In genomic region chr19:45554481-45554880, GRCh38 we compare ENCODE assay signal across 22 cellular contexts. TPM values are rescaled to one million over a fixed set of nuclear protein-coding genes. Genes with fewer than 3 reads are reported as not detected.
A peak's percentile ranks its signal among the peaks of the same experiment; 100 is the strongest.
DNase-seq lines count a peak whose midpoint lies in the region; ATAC-seq, FAIRE-seq and TF ChIP-seq lines count a peak whose summit lies in the region.
"Had no signal": no experiment of that assay in that cellular context is flagged by ENCODE, and none has a peak within 500 bp of the region (broad histone marks: within the 10 kb centered on the region; RNA-seq: fewer than 3 reads in every experiment).

No MANE protein-coding gene starts in this region.

- H3K4me2 ChIP-seq in GM23338 (peak overlapping the region; percentile 73; the same call in 1 of the 2 replicates), neural progenitor cell (no peak overlapping the region)

- H3K9me3 Mint-ChIP-seq in GM23338 (no peaks in the 10 kb centered on the region), neural progenitor cell (no peaks in the 10 kb centered on the region)
- H3K9me3 Mint-ChIP-seq in activated CD4-positive, alpha-beta T cell treated with anti-CD3 and anti-CD28 coated beads, Interleukin-2, amount 10 ng/mL, durations not matched to agents 24 days and 14 days, result no peaks in the 10 kb centered on the region
- H3K9me3 Mint-ChIP-seq: CD8-positive, alpha-beta T cell; H9 had no signal

- H3K27ac Mint-ChIP-seq in GM23338 (no peak overlapping the region), neural progenitor cell (peak overlapping the region; percentile 69)
- no peak overlapping the region for H3K27ac Mint-ChIP-seq in activated CD4-positive, alpha-beta T cell treated with anti-CD3 and anti-CD28 coated beads, Interleukin-2, amount 10 ng/mL, durations not matched to agents 24 days and 14 days
- H3K27ac Mint-ChIP-seq: CD8-positive, alpha-beta T cell had no signal

- H3K36me3 ChIP-seq in GM23338 (ENCODE audit: insufficient read depth) (no peaks in the 10 kb centered on the region), neural progenitor cell (no peaks in the 10 kb centered on the region), kidney (ENCODE audit: control insufficient read depth in 1 of 2, insufficient read depth in 2 of 2, low read length in 2 of 2) (peaks cover 0 to 2% of the 10 kb centered on the region in 2 donors)
- H3K36me3 ChIP-seq: BE2C had no signal

- intact Hi-C loops in kidney (cut with DNase I), result no loop called here
- intact Hi-C loops in activated CD4-positive, alpha-beta T cell treated with anti-CD3 and anti-CD28 coated beads, Interleukin-2, amount 10 ng/mL, durations not matched to agents 24 days and 14 days (cut with micrococcal nuclease), result no loop called here

- H2AFZ ChIP-seq in GM23338 (no peak overlapping the region; the same call in 1 of the 2 replicates), neural progenitor cell (replicated peaks) (no peak overlapping the region)

- no peak for TF ChIP-seq CTCF in GM23338 (conservative IDR thresholded peaks at IDR 0.05; ENCODE audit: low read depth in 2 of 2)
- no peak for TF ChIP-seq CTCF in neural progenitor cell (IDR thresholded peaks at IDR 0.05)
- TF ChIP-seq CTCF in kidney (IDR thresholded peaks at IDR 0.05; ENCODE audit: borderline replicate concordance, extremely low read depth, insufficient read depth), result no peak

- H4K20me1 ChIP-seq in GM23338 (replicated peaks; ENCODE audit: insufficient read depth) (no peaks in the 10 kb centered on the region; the same call in 1 of the 2 replicates), neural progenitor cell (ENCODE audit: low read depth) (peaks cover 12% of the 10 kb centered on the region)

- no peaks in the 10 kb centered on the region for H3K9me3 ChIP-seq in neural progenitor cell (ENCODE audit: low read depth)
- no peaks in the 10 kb centered on the region for H3K9me3 ChIP-seq in kidney (ENCODE audit: control insufficient read depth in 1 of 2, low read length in 2 of 2)
- H3K9me3 ChIP-seq: BE2C had no signal

- H3K27ac ChIP-seq in GM23338 (ENCODE audit: low read depth), result no peak overlapping the region
- no peak overlapping the region for H3K27ac ChIP-seq in neural progenitor cell
- H3K27ac ChIP-seq in kidney (ENCODE audit: low read depth in 2 of 2, low read length in 2 of 2), result no peak overlapping the region
- H3K27ac ChIP-seq: C4-2B, HL-60 had no signal

- no peak overlapping the region for H3K9ac ChIP-seq in neural progenitor cell
- no peak overlapping the region for H3K9ac ChIP-seq in kidney (ENCODE audit: low read length in 2 of 2)

- H3K27me3 ChIP-seq in GM23338 (ENCODE audit: insufficient read depth) (no peaks in the 10 kb centered on the region), neural progenitor cell (peaks cover 7% of the 10 kb centered on the region)
- H3K27me3 ChIP-seq: BE2C had no signal

- no peak for ATAC-seq in GM23338
- no peak for ATAC-seq in HG03175 (IDR thresholded peaks at IDR 0.05; ENCODE audit: unreplicated experiment)
- no peak for ATAC-seq in HG03457 (IDR thresholded peaks at IDR 0.05; ENCODE audit: unreplicated experiment)
- ATAC-seq: CD8-positive, alpha-beta T cell had no signal

- H3K4me3 Mint-ChIP-seq in GM23338 (no peak overlapping the region; the same call in 2 of the 3 replicates), neural progenitor cell (no peak overlapping the region)
- no peak overlapping the region for H3K4me3 Mint-ChIP-seq in activated CD4-positive, alpha-beta T cell treated with anti-CD3 and anti-CD28 coated beads, Interleukin-2, amount 10 ng/mL, durations not matched to agents 24 days and 14 days
- H3K4me3 Mint-ChIP-seq: CD8-positive, alpha-beta T cell had no signal

- H3F3A ChIP-seq in GM23338 (replicated peaks; ENCODE audit: low read depth) (0 out of 2 replicates have a peak, but pooled peaks cover 10% of the 10 kb centered on the region), neural progenitor cell (ENCODE audit: low read depth) (peaks cover 30% of the 10 kb centered on the region)

- H3K27me3 Mint-ChIP-seq in GM23338 (ENCODE audit: insufficient read depth, low read depth, poor library complexity) (peaks cover 15% of the 10 kb centered on the region), neural progenitor cell (ENCODE audit: insufficient read depth, low read depth) (peaks cover 2% of the 10 kb centered on the region)
- no peaks in the 10 kb centered on the region for H3K27me3 Mint-ChIP-seq in activated CD4-positive, alpha-beta T cell treated with anti-CD3 and anti-CD28 coated beads, Interleukin-2, amount 10 ng/mL, durations not matched to agents 24 days and 14 days

- H3K4me1 Mint-ChIP-seq in GM23338, result peaks cover 8% of the 10 kb centered on the region
- H3K4me1 Mint-ChIP-seq in neural progenitor cell, result peaks cover 9% of the 10 kb centered on the region
- H3K4me1 Mint-ChIP-seq in activated CD4-positive, alpha-beta T cell treated with anti-CD3 and anti-CD28 coated beads, Interleukin-2, amount 10 ng/mL, durations not matched to agents 24 days and 14 days, result peaks cover 5% of the 10 kb centered on the region

- H3K36me3 Mint-ChIP-seq in GM23338 (ENCODE audit: low read depth) (peaks cover 7% of the 10 kb centered on the region), neural progenitor cell (peaks cover 8% of the 10 kb centered on the region)
- H3K36me3 Mint-ChIP-seq in activated CD4-positive, alpha-beta T cell treated with anti-CD3 and anti-CD28 coated beads, Interleukin-2, amount 10 ng/mL, durations not matched to agents 24 days and 14 days (ENCODE audit: low read depth), result peaks cover 9% of the 10 kb centered on the region

- H3K4me3 ChIP-seq in GM23338, result no peak overlapping the region
- H3K4me3 ChIP-seq in neural progenitor cell, result no peak overlapping the region
- no peak overlapping the region for H3K4me3 ChIP-seq in kidney (ENCODE audit: low read length in 2 of 2)

- H3K4me1 ChIP-seq in GM23338 (ENCODE audit: insufficient read depth) (peaks cover 7% of the 10 kb centered on the region), neural progenitor cell (peaks cover 11% of the 10 kb centered on the region), kidney (ENCODE audit: control insufficient read depth in 1 of 2, insufficient read depth in 1 of 2, low read depth in 1 of 2, low read length in 2 of 2) (peaks cover 0 to 5% of the 10 kb centered on the region in 2 donors)
- H3K4me1 ChIP-seq: BE2C had no signal

- peak; percentile 42 for DNase-seq in AG08396 (ENCODE audit: low spot score)
- DNase-seq in GM23338 (ENCODE audit: low spot score), result no peak
- DNase-seq in amniotic epithelial cell (ENCODE audit: low read depth), result peak; percentile 39
- DNase-seq in neural progenitor cell (ENCODE audit: low spot score), result no peak
- no peak for DNase-seq in kidney
- DNase-seq in activated CD4-positive, alpha-beta T cell treated with anti-CD3 and anti-CD28 coated beads, Interleukin-2, amount 10 ng/mL, durations not matched to agents 24 days and 14 days, result no peak
- DNase-seq: 8988T; BE2C; CD8-positive, alpha-beta T cell; COR-L47; DMS153; DND-41; GDM1; H9; KBM-7 had no signal

- no peaks in the 10 kb centered on the region for H3K79me2 ChIP-seq in GM23338 (replicated peaks; ENCODE audit: insufficient read depth)
- no peaks in the 10 kb centered on the region for H3K79me2 ChIP-seq in neural progenitor cell (ENCODE audit: low read depth)

- no peaks in the 10 kb centered on the region for H3K9me2 ChIP-seq in GM23338 (ENCODE audit: insufficient read depth)

- FAIRE-seq in kidney (lab: Jason Lieb, UNC), result no peak
- FAIRE-seq: D721Med, GM12892, GM19239 had no signal

RNA-seq across cellular contexts. Expression of gene OPA3, which starts 30.1 kb away (rescaled TPM):
- 13.5 and 14.5 TPM in 2 replicates for total RNA-seq in GM23338 (2014; rRNA removed; shearing (Covaris generic))
- 9.1 and 11.5 TPM in 2 replicates for polyA plus RNA-seq in GM23338 (2016; fragmentation: Nextera tagmentation; extraction: Ambion mirVana)
- total RNA-seq in neural progenitor cell (ENCODE audit: low replicate concordance), result 3.7 and 11.3 TPM in 2 replicates
- total RNA-seq in kidney, result 19.1 TPM
- polyA plus RNA-seq in kidney (ENCODE audit: insufficient read depth, low read depth, low replicate concordance), result 8.1 TPM
- 14.0 and 15.3 TPM in 2 replicates for total RNA-seq in activated CD4-positive, alpha-beta T cell treated with anti-CD3 and anti-CD28 coated beads, Interleukin-2, amount 10 ng/mL, durations not matched to agents 24 days and 14 days

RNA-seq across cellular contexts. Expression of gene VASP, which starts 47.2 kb away (rescaled TPM):
- 146 and 147 TPM in 2 replicates for total RNA-seq in GM23338 (2014; rRNA removed; shearing (Covaris generic))
- polyA plus RNA-seq in GM23338 (2016; fragmentation: Nextera tagmentation; extraction: Ambion mirVana), result 60.3 and 68.3 TPM in 2 replicates
- 32.6 and 62.2 TPM in 2 replicates for total RNA-seq in neural progenitor cell (ENCODE audit: low replicate concordance)
- 105 TPM for total RNA-seq in kidney
- 36.3 TPM for polyA plus RNA-seq in kidney (ENCODE audit: insufficient read depth, low read depth, low replicate concordance)
- total RNA-seq in activated CD4-positive, alpha-beta T cell treated with anti-CD3 and anti-CD28 coated beads, Interleukin-2, amount 10 ng/mL, durations not matched to agents 24 days and 14 days, result 215 and 219 TPM in 2 replicates

RNA-seq across cellular contexts. Expression of gene GPR4, which starts 47.5 kb away (rescaled TPM):
- 0.14 and 0.35 TPM in 2 replicates for total RNA-seq in GM23338 (2014; rRNA removed; shearing (Covaris generic))
- 0.06 and 0.59 TPM in 2 replicates for polyA plus RNA-seq in GM23338 (2016; fragmentation: Nextera tagmentation; extraction: Ambion mirVana)
- not detected in 2 replicates for total RNA-seq in neural progenitor cell (ENCODE audit: low replicate concordance)
- 9.7 TPM for total RNA-seq in kidney
- polyA plus RNA-seq in kidney (ENCODE audit: insufficient read depth, low read depth, low replicate concordance), result 6.8 TPM
- not detected in 2 replicates for total RNA-seq in activated CD4-positive, alpha-beta T cell treated with anti-CD3 and anti-CD28 coated beads, Interleukin-2, amount 10 ng/mL, durations not matched to agents 24 days and 14 days
- total RNA-seq: CD8-positive, alpha-beta T cell had no signal

RNA-seq across cellular contexts. Expression of gene PPM1N, which starts 56.2 kb away (rescaled TPM):
- 9.6 and 15.2 TPM in 2 replicates for total RNA-seq in GM23338 (2014; rRNA removed; shearing (Covaris generic))
- polyA plus RNA-seq in GM23338 (2016; fragmentation: Nextera tagmentation; extraction: Ambion mirVana) (25.1 and 30.1 TPM in 2 replicates), kidney (ENCODE audit: insufficient read depth, low read depth, low replicate concordance) (0.69 TPM)
- total RNA-seq in neural progenitor cell (ENCODE audit: low replicate concordance) (2.4 and 3.6 TPM in 2 replicates), kidney (2.2 TPM)
- total RNA-seq in activated CD4-positive, alpha-beta T cell treated with anti-CD3 and anti-CD28 coated beads, Interleukin-2, amount 10 ng/mL, durations not matched to agents 24 days and 14 days, result 1.3 and 1.9 TPM in 2 replicates

RNA-seq across cellular contexts. Expression of gene RTN2, which starts 57.6 kb away (rescaled TPM):
- total RNA-seq in GM23338 (2014; rRNA removed; shearing (Covaris generic)), result 22.8 and 32.1 TPM in 2 replicates
- polyA plus RNA-seq in GM23338 (2016; fragmentation: Nextera tagmentation; extraction: Ambion mirVana), result 7.0 and 8.6 TPM in 2 replicates
- total RNA-seq in neural progenitor cell (ENCODE audit: low replicate concordance), result 4.8 and 10.4 TPM in 2 replicates
- total RNA-seq in kidney, result 7.3 TPM
- polyA plus RNA-seq in kidney (ENCODE audit: insufficient read depth, low read depth, low replicate concordance), result 8.2 TPM
- 2.6 and 2.8 TPM in 2 replicates for total RNA-seq in activated CD4-positive, alpha-beta T cell treated with anti-CD3 and anti-CD28 coated beads, Interleukin-2, amount 10 ng/mL, durations not matched to agents 24 days and 14 days

Comparison
In these comparisons a context has a peak if more than half of its experiments do, and no peak if none do; other contexts are left out.
1. DNase-seq: peak in AG08396 (single experiment) and amniotic epithelial cell (single experiment); none in GM23338 (single experiment), neural progenitor cell (single experiment), kidney (single experiment) and activated CD4-positive, alpha-beta T cell treated with anti-CD3 and anti-CD28 coated beads, Interleukin-2, amount 10 ng/mL, durations not matched to agents 24 days and 14 days (single experiment).